29 cellular contexts compared by ENCODE assay signal in genomic region chr11:64344160-64344559, GRCh38.
"Had no signal": no experiment of that assay in that cellular context is flagged by ENCODE, and none has a peak within 500 bp of the region (broad histone marks: within the 10 kb centered on the region; RNA-seq: fewer than 3 reads in every experiment).

No MANE protein-coding gene starts in this region.

- H3K4me1 ChIP-seq: uterus had no signal

- H3K27ac Mint-ChIP-seq: activated CD4-positive, alpha-beta memory T cell treated with anti-CD3 and anti-CD28 coated beads for 36 hours; activated naive CD4-positive, alpha-beta T cell treated with anti-CD3 and anti-CD28 coated beads for 36 hours; activated naive CD8-positive, alpha-beta T cell treated with anti-CD3 and anti-CD28 coated beads for 36 hours; activated T-helper 1 cell treated with anti-CD3 and anti-CD28 coated beads, Interleukin-12 subunit alpha, Interleukin-12 subunit beta, Interleukin-2, Interleukin-4 antibody, amounts not matched to agents 30 ng/mL and 10 ng/mL and 1 ng/mL, durations not matched to agents 14 hours and 24 hours and 36 hours; natural killer cell treated with Interleukin-12 subunit alpha and Interleukin-12 subunit beta and Interleukin-15 and Interleukin-18, amount 100 ng/mL, for 72 hours; progenitor cell of endocrine pancreas; stimulated activated naive CD8-positive, alpha-beta T cell treated with anti-CD3 and anti-CD28 coated beads, Interleukin-15, amount 100 ng/mL, for 72 hours; T-helper 2 cell treated with Interferon-gamma antibody and Interleukin-4, amounts not matched to agents 5 μg/mL and 100 μg/mL, for 36 hours; type B pancreatic cell had no signal

- H3K36me3 ChIP-seq: adrenal gland, esophagus muscularis mucosa, ovary, uterus had no signal

- H3K27me3 ChIP-seq: adrenal gland, body of pancreas, esophagus muscularis mucosa, foreskin keratinocyte, left lung, ovary, uterus had no signal

- H3K27me3 Mint-ChIP-seq: activated CD4-positive, alpha-beta memory T cell treated with anti-CD3 and anti-CD28 coated beads for 36 hours; activated naive CD8-positive, alpha-beta T cell treated with anti-CD3 and anti-CD28 coated beads for 36 hours; natural killer cell treated with Interleukin-12 subunit alpha and Interleukin-12 subunit beta and Interleukin-15 and Interleukin-18, amount 100 ng/mL, for 72 hours; stimulated activated naive CD8-positive, alpha-beta T cell treated with anti-CD3 and anti-CD28 coated beads, Interleukin-15, amount 100 ng/mL, for 72 hours had no signal

- H3K9me3 ChIP-seq: adrenal gland, body of pancreas, esophagus muscularis mucosa, heart left ventricle, left lung, ovary, uterus had no signal

- H3K9me3 Mint-ChIP-seq: activated CD4-positive, alpha-beta memory T cell treated with anti-CD3 and anti-CD28 coated beads for 36 hours; activated naive CD4-positive, alpha-beta T cell treated with anti-CD3 and anti-CD28 coated beads for 36 hours; activated naive CD8-positive, alpha-beta T cell treated with anti-CD3 and anti-CD28 coated beads for 36 hours; activated T-helper 1 cell treated with anti-CD3 and anti-CD28 coated beads, Interleukin-12 subunit alpha, Interleukin-12 subunit beta, Interleukin-2, Interleukin-4 antibody, amounts not matched to agents 30 ng/mL and 10 ng/mL and 1 ng/mL, durations not matched to agents 14 hours and 24 hours and 36 hours; natural killer cell treated with Interleukin-12 subunit alpha and Interleukin-12 subunit beta and Interleukin-15 and Interleukin-18, amount 100 ng/mL, for 72 hours; stimulated activated naive CD8-positive, alpha-beta T cell treated with anti-CD3 and anti-CD28 coated beads, Interleukin-15, amount 100 ng/mL, for 72 hours; T-helper 2 cell treated with Interferon-gamma antibody and Interleukin-4, amounts not matched to agents 5 μg/mL and 100 μg/mL, for 36 hours; type B pancreatic cell had no signal

- H3K4me3 Mint-ChIP-seq: activated CD4-positive, alpha-beta memory T cell treated with anti-CD3 and anti-CD28 coated beads for 36 hours; activated naive CD4-positive, alpha-beta T cell treated with anti-CD3 and anti-CD28 coated beads for 36 hours; activated naive CD8-positive, alpha-beta T cell treated with anti-CD3 and anti-CD28 coated beads for 36 hours; activated T-helper 1 cell treated with anti-CD3 and anti-CD28 coated beads, Interleukin-12 subunit alpha, Interleukin-12 subunit beta, Interleukin-2, Interleukin-4 antibody, amounts not matched to agents 30 ng/mL and 10 ng/mL and 1 ng/mL, durations not matched to agents 14 hours and 24 hours and 36 hours; natural killer cell treated with Interleukin-12 subunit alpha and Interleukin-12 subunit beta and Interleukin-15 and Interleukin-18, amount 100 ng/mL, for 72 hours; stimulated activated naive CD8-positive, alpha-beta T cell treated with anti-CD3 and anti-CD28 coated beads, Interleukin-15, amount 100 ng/mL, for 72 hours; T-helper 2 cell treated with Interferon-gamma antibody and Interleukin-4, amounts not matched to agents 5 μg/mL and 100 μg/mL, for 36 hours; type B pancreatic cell had no signal

- ATAC-seq: body of pancreas; foreskin keratinocyte; heart left ventricle; natural killer cell treated with Interleukin-12 subunit alpha and Interleukin-12 subunit beta and Interleukin-15 and Interleukin-18, amount 100 ng/mL, for 72 hours; sciatic nerve; stimulated activated naive CD8-positive, alpha-beta T cell treated with anti-CD3 and anti-CD28 coated beads, Interleukin-15, amount 100 ng/mL, for 72 hours had no signal

- H3K36me3 Mint-ChIP-seq: natural killer cell treated with Interleukin-12 subunit alpha and Interleukin-12 subunit beta and Interleukin-15 and Interleukin-18, amount 100 ng/mL, for 72 hours; type B pancreatic cell had no signal

- DNase-seq: activated CD8-positive, alpha-beta memory T cell treated with anti-CD3 and anti-CD28 coated beads, Interleukin-2, amount 50 U/mL, for 4 hours; activated effector memory CD4-positive, alpha-beta T cell treated with anti-CD3 and anti-CD28 coated beads, Interleukin-2, amount 50 U/mL, for 16 hours; activated naive CD4-positive, alpha-beta T cell treated with anti-CD3 and anti-CD28 coated beads for 36 hours; activated naive CD8-positive, alpha-beta T cell treated with anti-CD3 and anti-CD28 coated beads for 36 hours; activated T-cell treated with anti-CD3 and anti-CD28 coated beads, Interleukin-2, amount 50 U/mL, for 1 hour; aorta; effector CD4-positive, alpha-beta T cell; foreskin keratinocyte; kidney glomerular epithelial cell; mesendoderm; ovary; stimulated activated CD4-positive, alpha-beta T cell treated with anti-CD3 and anti-CD28 coated beads, Interleukin-12 subunit alpha, Interleukin-12 subunit beta, amount 100 ng/mL, for 4 hours; stimulated activated CD4-positive, alpha-beta T cell treated with anti-CD3 and anti-CD28 coated beads, Interleukin-4, amount 100 ng/mL, for 1 hour; stimulated activated naive CD8-positive, alpha-beta T cell treated with anti-CD3 and anti-CD28 coated beads, Interleukin-15, amount 100 ng/mL, for 72 hours; uterus had no signal

- H3K27ac ChIP-seq: adrenal gland, body of pancreas, esophagus muscularis mucosa, foreskin keratinocyte, heart left ventricle, left lung, ovary, uterus had no signal

- H3K4me3 ChIP-seq: adrenal gland, body of pancreas, esophagus muscularis mucosa, heart left ventricle, left lung, lung, ovary, skin epidermis, uterus had no signal
